ENCODE assay signal across 8 cellular contexts in genomic region chr5:157464518-157465171, GRCh38. TPM values are rescaled to one million over a fixed set of nuclear protein-coding genes. Genes with fewer than 3 reads are reported as not detected.
A peak's percentile ranks its signal among the peaks of the same experiment; 100 is the strongest.
DNase-seq lines count a peak whose midpoint lies in the region; ATAC-seq, FAIRE-seq and TF ChIP-seq lines count a peak whose summit lies in the region.

No MANE protein-coding gene starts in this region.

- no peak overlapping the region for H3K4me3 ChIP-seq in fibroblast of the aortic adventitia (ENCODE audit: low read depth, low read length)

- no peaks in the 10 kb centered on the region for H3K36me3 Mint-ChIP-seq in activated CD8-positive, alpha-beta T cell treated with anti-CD3 and anti-CD28 coated beads for 36 hours (ENCODE audit: low read depth)

- H3K4me3 Mint-ChIP-seq in activated CD8-positive, alpha-beta T cell treated with anti-CD3 and anti-CD28 coated beads for 36 hours, result no peak overlapping the region

- peak; percentile 61 for DNase-seq in COLO829 (ENCODE audit: low spot score)
- DNase-seq in activated CD8-positive, alpha-beta T cell treated with anti-CD3 and anti-CD28 coated beads for 36 hours, result peak; percentile 85
- DNase-seq in fibroblast of the aortic adventitia (ENCODE audit: low read depth), result peak; percentile 90
- DNase-seq in stimulated activated CD4-positive, alpha-beta T cell treated with anti-CD3 and anti-CD28 coated beads, Interleukin-15, amount 100 ng/mL, for 24 hours, result peak; percentile 81
- no peak for DNase-seq in globus pallidus (ENCODE audit: low spot score)
- DNase-seq in D721Med (ENCODE audit: insufficient read length, low spot score), result no peak

- H3K9me3 Mint-ChIP-seq in activated CD8-positive, alpha-beta T cell treated with anti-CD3 and anti-CD28 coated beads for 36 hours, result no peaks in the 10 kb centered on the region

- H3K27me3 Mint-ChIP-seq in activated CD8-positive, alpha-beta T cell treated with anti-CD3 and anti-CD28 coated beads for 36 hours, result peaks cover 20% of the 10 kb centered on the region

- intact Hi-C loops in activated CD8-positive, alpha-beta T cell treated with anti-CD3 and anti-CD28 coated beads for 36 hours (cut with micrococcal nuclease), result no loop called here

- TF ChIP-seq CTCF in activated CD8-positive, alpha-beta T cell treated with anti-CD3 and anti-CD28 coated beads for 36 hours (IDR thresholded peaks at IDR 0.05), result no peak
- TF ChIP-seq CTCF in fibroblast of the aortic adventitia (IDR thresholded peaks at IDR 0.05; ENCODE audit: insufficient read depth, low read length), result no peak
- TF ChIP-seq CTCF in D721Med (IDR thresholded peaks at IDR 0.05; ENCODE audit: insufficient read depth, missing control alignments), result no peak

- POLR2A ChIA-PET in activated CD8-positive, alpha-beta T cell treated with anti-CD3 and anti-CD28 coated beads for 36 hours (lab: Charles Lee), result interaction anchor here (1.2 kb wide), 1 partner anchor 11 kb away, joined by 4 read pairs; no protein-coding TSS in a partner anchor

- H3K27ac Mint-ChIP-seq in activated CD8-positive, alpha-beta T cell treated with anti-CD3 and anti-CD28 coated beads for 36 hours, result peak overlapping the region; percentile 47

- no peak for FAIRE-seq in D721Med (lab: Jason Lieb, UNC)

- ATAC-seq in GM21423 (IDR thresholded peaks at IDR 0.05; ENCODE audit: unreplicated experiment) (peak; percentile 80), HG03571 (IDR thresholded peaks at IDR 0.05; ENCODE audit: unreplicated experiment) (peak; percentile 70)
- ATAC-seq in activated CD8-positive, alpha-beta T cell treated with anti-CD3 and anti-CD28 coated beads for 36 hours, result peak; percentile 86

- peaks cover 18% of the 10 kb centered on the region for H3K4me1 Mint-ChIP-seq in activated CD8-positive, alpha-beta T cell treated with anti-CD3 and anti-CD28 coated beads for 36 hours (ENCODE audit: low read depth)

- CTCF ChIA-PET in activated CD8-positive, alpha-beta T cell treated with anti-CD3 and anti-CD28 coated beads for 36 hours (lab: Charles Lee), result interaction anchor here (1.0 to 11.4 kb wide), 7 partner anchors 11 to 279 kb away, joined by 3 to 59 read pairs (median 4); partner anchors contain the start of gene LSM11

RNA-seq across cellular contexts. Expression of gene NIPAL4, which starts 4.6 kb away (rescaled TPM):
- total RNA-seq in activated CD8-positive, alpha-beta T cell treated with anti-CD3 and anti-CD28 coated beads for 36 hours, result under 1 TPM; 0.29 to 0.72 TPM
- under 0.01 TPM in 1 of 2 replicates, not detected in the other for total RNA-seq in fibroblast of the aortic adventitia (ENCODE audit: low replicate concordance)

Comparison
In these comparisons a context has a peak if more than half of its experiments do, and no peak if none do; other contexts are left out.
1. DNase-seq: peak in COLO829 (single experiment), activated CD8-positive, alpha-beta T cell treated with anti-CD3 and anti-CD28 coated beads for 36 hours (single experiment), fibroblast of the aortic adventitia (single experiment) and stimulated activated CD4-positive, alpha-beta T cell treated with anti-CD3 and anti-CD28 coated beads, Interleukin-15, amount 100 ng/mL, for 24 hours (single experiment); none in globus pallidus (single experiment) and D721Med (single experiment).
2. Peak in every context shown above with its lines, with median percentiles within 50 percentile points of each other: ATAC-seq.